ENCODE assay signal across 8 cellular contexts in genomic region chr6:130020106-130020851, GRCh38. TPM values are rescaled to one million over a fixed set of nuclear protein-coding genes. Genes with fewer than 3 reads are reported as not detected.
DNase-seq lines count a peak whose midpoint lies in the region; FAIRE-seq and TF ChIP-seq lines count a peak whose summit lies in the region.

No MANE protein-coding gene starts in this region.

- peak overlapping the region; percentile 86 for H3K4me3 ChIP-seq in OCI-LY3 (ENCODE audit: low read length)
- peak overlapping the region; percentile 94 for H3K4me3 ChIP-seq in cardiac muscle cell

- no peaks in the 10 kb centered on the region for H4K20me1 ChIP-seq in OCI-LY3 (ENCODE audit: insufficient read depth, low read length)

- H3K9me3 ChIP-seq in OCI-LY3 (ENCODE audit: insufficient read depth, low read length): no peaks in the 10 kb centered on the region
- H3K9me3 ChIP-seq in cardiac muscle cell (ENCODE audit: low read depth): no peaks in the 10 kb centered on the region

- peaks cover 4% of the 10 kb centered on the region; the same call in 1 of the 2 replicates for H3K79me2 ChIP-seq in OCI-LY3 (ENCODE audit: low read length)

- H2AFZ ChIP-seq in OCI-LY3 (ENCODE audit: low read depth, low read length): peak overlapping the region; percentile 71

- intact Hi-C loops in posterior cingulate gyrus (cut with DNase I): loop anchor here (2.0 to 10.0 kb wide), 4 partner anchors 123 to 525 kb away; no protein-coding TSS in a partner anchor

- no peak for TF ChIP-seq CTCF in OCI-LY3 (IDR thresholded peaks at IDR 0.05; ENCODE audit: low read depth, low read length)
- TF ChIP-seq CTCF in cardiac muscle cell (IDR thresholded peaks at IDR 0.05; ENCODE audit: low read depth, low read length): no peak
- TF ChIP-seq CTCF in D721Med (IDR thresholded peaks at IDR 0.05; ENCODE audit: insufficient read depth, missing control alignments): no peak

- H3K4me1 ChIP-seq in OCI-LY3 (ENCODE audit: low read length) (peaks cover 9% of the 10 kb centered on the region), cardiac muscle cell (ENCODE audit: low read depth) (no peaks in the 10 kb centered on the region)

- H3K4me2 ChIP-seq in OCI-LY3 (ENCODE audit: low read length): peak overlapping the region; percentile 80

- H3K27ac ChIP-seq in OCI-LY3 (ENCODE audit: low read length) (peak overlapping the region; percentile 68), cardiac muscle cell (no peak overlapping the region)

- DNase-seq in DMS 273 (lab: John Stamatoyannopoulos, UW; ENCODE audit: unreplicated experiment): peak; percentile 46
- DNase-seq in DMS 273 treated with DMSO at 0.1 percent for 48 hours (lab: John Stamatoyannopoulos, UW): no peak
- DNase-seq in activated naive CD4-positive, alpha-beta T cell treated with anti-CD3 and anti-CD28 coated beads, Interleukin-2, amount 50 U/mL, for 16 hours: peak; percentile 47
- DNase-seq in cardiac muscle cell (ENCODE audit: low read depth in 1 of 2, low spot score in 1 of 2): peak; percentile 11 to 24
- peak in 8 of 10 donors; percentile 4 to 87 (median 28) for DNase-seq in posterior cingulate gyrus
- no peak for DNase-seq in NCI-H524 treated with DMSO at 0.1 percent for 48 hours (lab: John Stamatoyannopoulos, UW)
- DNase-seq in D721Med (ENCODE audit: insufficient read length, low spot score): no peak

- no peaks in the 10 kb centered on the region for H3K27me3 ChIP-seq in OCI-LY3 (ENCODE audit: low read depth, low read length)
- H3K27me3 ChIP-seq in cardiac muscle cell: peaks cover 9% of the 10 kb centered on the region

- peak overlapping the region; percentile 75 for H3K9ac ChIP-seq in OCI-LY3 (ENCODE audit: low read length)

- FAIRE-seq in D721Med (lab: Jason Lieb, UNC): no peak

- H3K36me3 ChIP-seq in OCI-LY3 (replicated peaks; ENCODE audit: low read depth, low read length) (no peaks in the 10 kb centered on the region), cardiac muscle cell (no peaks in the 10 kb centered on the region)

RNA-seq across cellular contexts. Expression of gene L3MBTL3, which starts 1.9 kb away (rescaled TPM):
- total RNA-seq in cardiac muscle cell: 4.9 and 5.2 TPM in 2 replicates
- polyA plus RNA-seq in cardiac muscle cell: 4.1 and 4.2 TPM in 2 replicates

Comparison
In these comparisons a context has a peak if more than half of its experiments do, and no peak if none do; other contexts are left out.
1. DNase-seq: peak in DMS 273 (single experiment), activated naive CD4-positive, alpha-beta T cell treated with anti-CD3 and anti-CD28 coated beads, Interleukin-2, amount 50 U/mL, for 16 hours (single experiment), cardiac muscle cell (2 of 2) and posterior cingulate gyrus (8 of 10); none in DMS 273 treated with DMSO at 0.1 percent for 48 hours (single experiment), NCI-H524 treated with DMSO at 0.1 percent for 48 hours (single experiment) and D721Med (single experiment).